In the genomic region with DNA sequence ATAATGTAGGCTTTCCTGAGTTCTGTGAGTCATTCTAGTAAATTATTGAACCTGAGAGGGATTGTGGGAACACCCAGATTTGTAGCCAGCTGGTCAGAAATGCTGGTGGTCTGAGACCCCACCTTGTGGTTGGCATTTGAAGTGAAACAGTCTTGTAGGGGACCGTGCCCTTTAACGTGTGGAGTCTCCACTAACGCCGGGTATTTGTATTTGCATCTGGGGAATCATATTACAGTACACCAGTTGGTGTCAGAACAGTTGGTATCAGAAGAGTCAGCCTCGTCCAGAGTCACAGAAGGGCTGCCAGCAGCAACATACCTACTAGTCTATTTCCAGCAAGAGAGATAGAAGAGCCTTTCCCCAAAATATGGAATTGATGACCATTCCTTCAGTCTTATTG, we compare ENCODE assay signal across 1 cellular context.
TF ChIP-seq lines count a peak whose summit lies in the region.

No MANE protein-coding gene starts in this region.

TF ChIP-seq in WTC11, 78 proteins besides CTCF, POLR2A, EP300 and RAD21 (continued from another document):
- TF ChIP-seq, protein P1, sequence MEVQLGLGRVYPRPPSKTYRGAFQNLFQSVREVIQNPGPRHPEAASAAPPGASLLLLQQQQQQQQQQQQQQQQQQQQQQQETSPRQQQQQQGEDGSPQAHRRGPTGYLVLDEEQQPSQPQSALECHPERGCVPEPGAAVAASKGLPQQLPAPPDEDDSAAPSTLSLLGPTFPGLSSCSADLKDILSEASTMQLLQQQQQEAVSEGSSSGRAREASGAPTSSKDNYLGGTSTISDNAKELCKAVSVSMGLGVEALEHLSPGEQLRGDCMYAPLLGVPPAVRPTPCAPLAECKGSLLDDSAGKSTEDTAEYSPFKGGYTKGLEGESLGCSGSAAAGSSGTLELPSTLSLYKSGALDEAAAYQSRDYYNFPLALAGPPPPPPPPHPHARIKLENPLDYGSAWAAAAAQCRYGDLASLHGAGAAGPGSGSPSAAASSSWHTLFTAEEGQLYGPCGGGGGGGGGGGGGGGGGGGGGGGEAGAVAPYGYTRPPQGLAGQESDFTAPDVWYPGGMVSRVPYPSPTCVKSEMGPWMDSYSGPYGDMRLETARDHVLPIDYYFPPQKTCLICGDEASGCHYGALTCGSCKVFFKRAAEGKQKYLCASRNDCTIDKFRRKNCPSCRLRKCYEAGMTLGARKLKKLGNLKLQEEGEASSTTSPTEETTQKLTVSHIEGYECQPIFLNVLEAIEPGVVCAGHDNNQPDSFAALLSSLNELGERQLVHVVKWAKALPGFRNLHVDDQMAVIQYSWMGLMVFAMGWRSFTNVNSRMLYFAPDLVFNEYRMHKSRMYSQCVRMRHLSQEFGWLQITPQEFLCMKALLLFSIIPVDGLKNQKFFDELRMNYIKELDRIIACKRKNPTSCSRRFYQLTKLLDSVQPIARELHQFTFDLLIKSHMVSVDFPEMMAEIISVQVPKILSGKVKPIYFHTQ (CRISPR knock-in tag; IDR thresholded peaks at IDR 0.05), result no peak
- TF ChIP-seq RORB (CRISPR knock-in tag; IDR thresholded peaks at IDR 0.05), result no peak
- TF ChIP-seq MYBL2 (CRISPR knock-in tag; IDR thresholded peaks at IDR 0.05), result no peak
- no peak for TF ChIP-seq NFATC4 (CRISPR knock-in tag; IDR thresholded peaks at IDR 0.05)
- no peak for TF ChIP-seq ESRRA (CRISPR knock-in tag; IDR thresholded peaks at IDR 0.05; ENCODE audit: borderline replicate concordance)
- TF ChIP-seq ETV6 (CRISPR knock-in tag; IDR thresholded peaks at IDR 0.05), result no peak
- TF ChIP-seq, protein P2, sequence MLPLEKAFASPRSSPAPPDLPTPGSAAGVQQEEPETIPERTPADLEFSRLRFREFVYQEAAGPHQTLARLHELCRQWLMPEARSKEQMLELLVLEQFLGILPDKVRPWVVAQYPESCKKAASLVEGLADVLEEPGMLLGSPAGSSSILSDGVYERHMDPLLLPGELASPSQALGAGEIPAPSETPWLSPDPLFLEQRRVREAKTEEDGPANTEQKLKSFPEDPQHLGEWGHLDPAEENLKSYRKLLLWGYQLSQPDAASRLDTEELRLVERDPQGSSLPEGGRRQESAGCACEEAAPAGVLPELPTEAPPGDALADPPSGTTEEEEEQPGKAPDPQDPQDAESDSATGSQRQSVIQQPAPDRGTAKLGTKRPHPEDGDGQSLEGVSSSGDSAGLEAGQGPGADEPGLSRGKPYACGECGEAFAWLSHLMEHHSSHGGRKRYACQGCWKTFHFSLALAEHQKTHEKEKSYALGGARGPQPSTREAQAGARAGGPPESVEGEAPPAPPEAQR (CRISPR knock-in tag; IDR thresholded peaks at IDR 0.05), result no peak
- TF ChIP-seq KAT7 (CRISPR knock-in tag; IDR thresholded peaks at IDR 0.05; ENCODE audit: borderline replicate concordance), result no peak
- TF ChIP-seq, protein P3, sequence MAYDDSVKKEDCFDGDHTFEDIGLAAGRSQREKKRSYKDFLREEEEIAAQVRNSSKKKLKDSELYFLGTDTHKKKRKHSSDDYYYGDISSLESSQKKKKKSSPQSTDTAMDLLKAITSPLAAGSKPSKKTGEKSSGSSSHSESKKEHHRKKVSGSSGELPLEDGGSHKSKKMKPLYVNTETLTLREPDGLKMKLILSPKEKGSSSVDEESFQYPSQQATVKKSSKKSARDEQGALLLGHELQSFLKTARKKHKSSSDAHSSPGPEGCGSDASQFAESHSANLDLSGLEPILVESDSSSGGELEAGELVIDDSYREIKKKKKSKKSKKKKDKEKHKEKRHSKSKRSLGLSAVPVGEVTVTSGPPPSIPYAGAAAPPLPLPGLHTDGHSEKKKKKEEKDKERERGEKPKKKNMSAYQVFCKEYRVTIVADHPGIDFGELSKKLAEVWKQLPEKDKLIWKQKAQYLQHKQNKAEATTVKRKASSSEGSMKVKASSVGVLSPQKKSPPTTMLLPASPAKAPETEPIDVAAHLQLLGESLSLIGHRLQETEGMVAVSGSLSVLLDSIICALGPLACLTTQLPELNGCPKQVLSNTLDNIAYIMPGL (CRISPR knock-in tag; IDR thresholded peaks at IDR 0.05), result no peak
